Comparison of ENCODE assay signal across 1 cellular context in genomic region chrX:1392376-1393130, GRCh38.
TF ChIP-seq lines count a peak whose summit lies in the region.

No MANE protein-coding gene starts in this region.

TF ChIP-seq in HEK293, 187 proteins besides CTCF, POLR2A, EP300 and RAD21 (continued from another document and continues in another):
- TF ChIP-seq ZNF202 (tag by site-specific recombination; IDR thresholded peaks at IDR 0.05; ENCODE audit: borderline replicate concordance), result no peak
- TF ChIP-seq SALL2 (tag by site-specific recombination; IDR thresholded peaks at IDR 0.05; ENCODE audit: borderline replicate concordance), result no peak
- TF ChIP-seq GFI1B (tag by site-specific recombination; IDR thresholded peaks at IDR 0.05), result 0 out of 2 replicates have a peak, but pooled peaks have one; percentile 23
- no peak for TF ChIP-seq ZNF449 (tag by site-specific recombination; IDR thresholded peaks at IDR 0.05)
- TF ChIP-seq ZNF175 (tag by site-specific recombination; IDR thresholded peaks at IDR 0.05), result no peak
- no peak for TF ChIP-seq ZNF600 (tag by site-specific recombination; IDR thresholded peaks at IDR 0.05)
- TF ChIP-seq ELK4 (IDR thresholded peaks at IDR 0.05; ENCODE audit: borderline replicate concordance, low read depth, low read length), result no peak
- TF ChIP-seq ZNF510 (tag by site-specific recombination; IDR thresholded peaks at IDR 0.05; ENCODE audit: insufficient replicate concordance), result no peak
- TF ChIP-seq ZNF24 (tag by site-specific recombination; IDR thresholded peaks at IDR 0.05), result no peak
- no peak; the same call in 1 of the 2 replicates for TF ChIP-seq SP7 (tag by site-specific recombination; IDR thresholded peaks at IDR 0.05)
- no peak for TF ChIP-seq ZNF280C (tag by site-specific recombination; IDR thresholded peaks at IDR 0.05)
- TF ChIP-seq ZNF658 (tag by site-specific recombination; IDR thresholded peaks at IDR 0.05), result no peak
- TF ChIP-seq ZNF121 (tag by site-specific recombination; IDR thresholded peaks at IDR 0.05), result peak; percentile 55
- peak; percentile 58 for TF ChIP-seq IKZF3 (tag by site-specific recombination; IDR thresholded peaks at IDR 0.05)
- TF ChIP-seq ZNF174 (tag by site-specific recombination; IDR thresholded peaks at IDR 0.05), result no peak
- TF ChIP-seq HOXD13 (CRISPR knock-in tag; IDR thresholded peaks at IDR 0.05; ENCODE audit: borderline replicate concordance), result no peak
- no peak for TF ChIP-seq ZNF501 (tag by site-specific recombination; IDR thresholded peaks at IDR 0.05)
- peak; percentile 96 for TF ChIP-seq GLIS2 (tag by site-specific recombination; IDR thresholded peaks at IDR 0.05)
- no peak for TF ChIP-seq ZNF19 (tag by site-specific recombination; IDR thresholded peaks at IDR 0.05; ENCODE audit: low read depth)
- no peak for TF ChIP-seq TRIM28 (IDR thresholded peaks at IDR 0.05; ENCODE audit: borderline replicate concordance, low read length)
- no peak for TF ChIP-seq ZNF558 (tag by site-specific recombination; IDR thresholded peaks at IDR 0.05)
- no peak for TF ChIP-seq AEBP2 (tag by site-specific recombination; IDR thresholded peaks at IDR 0.05; ENCODE audit: borderline replicate concordance)
- TF ChIP-seq SCRT1 (tag by site-specific recombination; IDR thresholded peaks at IDR 0.05; ENCODE audit: borderline replicate concordance), result no peak
- TF ChIP-seq ZNF747 (tag by site-specific recombination; IDR thresholded peaks at IDR 0.05), result no peak
- TF ChIP-seq ZFP41 (tag by site-specific recombination; IDR thresholded peaks at IDR 0.05; ENCODE audit: borderline replicate concordance), result peak; percentile 49; the same call in 1 of the 2 replicates
- peak; percentile 45; the same call in 1 of the 2 replicates for TF ChIP-seq REPIN1 (tag by site-specific recombination; IDR thresholded peaks at IDR 0.05; ENCODE audit: low read depth)
- peak; percentile 50; the same call in 1 of the 2 replicates for TF ChIP-seq ZNF596 (tag by site-specific recombination; IDR thresholded peaks at IDR 0.05)
- peak; percentile 44; the same call in 1 of the 2 replicates for TF ChIP-seq ZNF610 (tag by site-specific recombination; IDR thresholded peaks at IDR 0.05; ENCODE audit: borderline replicate concordance)
- TF ChIP-seq YY1 (tag by site-specific recombination; IDR thresholded peaks at IDR 0.05), result peak; percentile 66; the same call in 1 of the 2 replicates
- peak; percentile 40; the same call in 1 of the 2 replicates for TF ChIP-seq ZBTB8A (tag by site-specific recombination; IDR thresholded peaks at IDR 0.05)
- TF ChIP-seq ZNF544 (tag by site-specific recombination; IDR thresholded peaks at IDR 0.05), result no peak
- TF ChIP-seq ZNF785 (tag by site-specific recombination; IDR thresholded peaks at IDR 0.05), result no peak
- no peak for TF ChIP-seq ZNF292 (tag by site-specific recombination; IDR thresholded peaks at IDR 0.05; ENCODE audit: borderline replicate concordance, low read depth)
- TF ChIP-seq ZNF843 (tag by site-specific recombination; IDR thresholded peaks at IDR 0.05), result peak; percentile 32
- TF ChIP-seq GLIS1 (tag by site-specific recombination; IDR thresholded peaks at IDR 0.05), result peak; percentile 61; the same call in 1 of the 2 replicates
- TF ChIP-seq ZNF26 (tag by site-specific recombination; IDR thresholded peaks at IDR 0.05), result no peak
- TF ChIP-seq ZNF571 (tag by site-specific recombination; IDR thresholded peaks at IDR 0.05), result no peak
- TF ChIP-seq ZNF239 (tag by site-specific recombination; IDR thresholded peaks at IDR 0.05), result no peak
- no peak; the same call in 1 of the 2 replicates for TF ChIP-seq ZFHX2 (tag by site-specific recombination; conservative IDR thresholded peaks at IDR 0.05)
- TF ChIP-seq ZNF280D (tag by site-specific recombination; IDR thresholded peaks at IDR 0.05), result no peak
- TF ChIP-seq ZNF133 (tag by site-specific recombination; IDR thresholded peaks at IDR 0.05), result no peak
- no peak for TF ChIP-seq ZNF223 (tag by site-specific recombination; IDR thresholded peaks at IDR 0.05)
- peak; percentile 95 for TF ChIP-seq ZXDB (tag by site-specific recombination; IDR thresholded peaks at IDR 0.05)
- no peak for TF ChIP-seq ZNF157 (tag by site-specific recombination; IDR thresholded peaks at IDR 0.05)
- no peak for TF ChIP-seq ZNF302 (tag by site-specific recombination; IDR thresholded peaks at IDR 0.05; ENCODE audit: low read depth)
- TF ChIP-seq ZNF341 (tag by site-specific recombination; IDR thresholded peaks at IDR 0.05; ENCODE audit: low read depth), result peak; percentile 97
- 0 out of 2 replicates have a peak, but pooled peaks have one; percentile 18 for TF ChIP-seq ZSCAN16 (tag by site-specific recombination; IDR thresholded peaks at IDR 0.05)
- TF ChIP-seq ZNF148 (tag by site-specific recombination; IDR thresholded peaks at IDR 0.05; ENCODE audit: borderline replicate concordance), result no peak
- TF ChIP-seq ZNF777 (tag by site-specific recombination; IDR thresholded peaks at IDR 0.05; ENCODE audit: borderline replicate concordance), result no peak
- TF ChIP-seq ZNF660 (tag by site-specific recombination; IDR thresholded peaks at IDR 0.05), result no peak
- no peak for TF ChIP-seq ZNF350 (tag by site-specific recombination; IDR thresholded peaks at IDR 0.05)
- peak; percentile 84 for TF ChIP-seq ZBTB48 (tag by site-specific recombination; IDR thresholded peaks at IDR 0.05)
- 0 out of 2 replicates have a peak, but pooled peaks have one; percentile 15 for TF ChIP-seq OSR2 (tag by site-specific recombination; IDR thresholded peaks at IDR 0.05)
- no peak for TF ChIP-seq ATF2 (tag by site-specific recombination; IDR thresholded peaks at IDR 0.05; ENCODE audit: low read depth)
- TF ChIP-seq ZNF114 (tag by site-specific recombination; IDR thresholded peaks at IDR 0.05), result no peak
- no peak for TF ChIP-seq ZNF16 (tag by site-specific recombination; IDR thresholded peaks at IDR 0.05; ENCODE audit: low read depth)
